12 cellular contexts compared by ENCODE assay signal in the genomic region with DNA sequence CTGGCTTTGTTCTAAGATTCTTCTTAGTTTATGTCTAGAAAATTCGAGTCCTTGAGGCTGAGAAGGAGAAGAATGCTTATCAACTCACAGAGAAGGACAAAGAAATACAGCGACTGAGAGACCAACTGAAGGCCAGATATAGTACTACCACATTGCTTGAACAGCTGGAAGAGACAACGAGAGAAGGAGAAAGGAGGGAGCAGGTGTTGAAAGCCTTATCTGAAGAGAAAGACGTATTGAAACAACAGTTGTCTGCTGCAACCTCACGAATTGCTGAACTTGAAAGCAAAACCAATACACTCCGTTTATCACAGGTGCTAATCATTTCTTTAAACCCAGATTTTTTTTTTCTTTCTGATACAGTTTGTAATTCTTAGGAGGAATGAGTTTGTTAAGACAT. TPM values are rescaled to one million over a fixed set of nuclear protein-coding genes. Genes with fewer than 3 reads are reported as not detected.
A peak's percentile ranks its signal among the peaks of the same experiment; 100 is the strongest.
DNase-seq lines count a peak whose midpoint lies in the region; ATAC-seq, FAIRE-seq and TF ChIP-seq lines count a peak whose summit lies in the region.
"Had no signal": no experiment of that assay in that cellular context is flagged by ENCODE, and none has a peak within 500 bp of the region (broad histone marks: within the 10 kb centered on the region; RNA-seq: fewer than 3 reads in every experiment).

No MANE protein-coding gene starts in this region.

- ATAC-seq in GM19025 (IDR thresholded peaks at IDR 0.05; ENCODE audit: low read depth, unreplicated experiment) (peak; percentile 73), HG02870 (IDR thresholded peaks at IDR 0.05; ENCODE audit: unreplicated experiment) (peak; percentile 94), T-helper 17 cell (peak; percentile 40), GM19397 (IDR thresholded peaks at IDR 0.05; ENCODE audit: unreplicated experiment) (no peak)
- ATAC-seq: heart left ventricle had no signal

- H3K36me3 ChIP-seq in breast epithelium: no peaks in the 10 kb centered on the region
- H3K36me3 ChIP-seq: heart left ventricle, tibial nerve had no signal

- TF ChIP-seq POLR2A in breast epithelium (IDR thresholded peaks at IDR 0.05): no peak

- peak overlapping the region; percentile 80 for H3K4me3 Mint-ChIP-seq in T-helper 17 cell
- no peak overlapping the region for H3K4me3 Mint-ChIP-seq in type B pancreatic cell
- H3K4me3 Mint-ChIP-seq: H9 had no signal

- no peak overlapping the region for H3K27ac ChIP-seq in breast epithelium
- H3K27ac ChIP-seq: heart left ventricle, tibial nerve had no signal

- H3K27me3 Mint-ChIP-seq in T-helper 17 cell (no peaks in the 10 kb centered on the region), type B pancreatic cell (no peaks in the 10 kb centered on the region)

- H3K36me3 Mint-ChIP-seq in T-helper 17 cell (ENCODE audit: low read depth) (no peaks in the 10 kb centered on the region), type B pancreatic cell (peaks cover 7% of the 10 kb centered on the region)

- DNase-seq in D721Med (ENCODE audit: insufficient read length, low spot score) (no peak), T-helper 17 cell (no peak), type B pancreatic cell (ENCODE audit: extremely low spot score, unreplicated experiment) (no peak), GF-D8 (lab: John Stamatoyannopoulos, UW) (no peak), breast epithelium (ENCODE audit: low spot score in 2 of 2) (no peak)
- DNase-seq: H9, heart left ventricle had no signal

- H3K27me3 ChIP-seq in breast epithelium: no peaks in the 10 kb centered on the region
- H3K27me3 ChIP-seq: heart left ventricle, tibial nerve had no signal

- TF ChIP-seq CTCF in D721Med (IDR thresholded peaks at IDR 0.05; ENCODE audit: insufficient read depth, missing control alignments) (no peak), type B pancreatic cell (conservative IDR thresholded peaks at IDR 0.05) (no peak), breast epithelium (IDR thresholded peaks at IDR 0.05) (no peak)

- H3K4me1 ChIP-seq in breast epithelium: no peaks in the 10 kb centered on the region
- H3K4me1 ChIP-seq: tibial nerve had no signal

- intact Hi-C loops in breast epithelium (cut with DNase I; ENCODE audit: low total_unique reads): no loop called here

- no peak overlapping the region for H3K4me3 ChIP-seq in breast epithelium
- H3K4me3 ChIP-seq: heart left ventricle, tibial nerve had no signal

- peak; percentile 64 for FAIRE-seq in D721Med (lab: Jason Lieb, UNC)
- FAIRE-seq: bronchial epithelial cell had no signal

- peaks cover 23% of the 10 kb centered on the region for H3K4me1 Mint-ChIP-seq in T-helper 17 cell
- peaks cover 11% of the 10 kb centered on the region for H3K4me1 Mint-ChIP-seq in type B pancreatic cell (ENCODE audit: unreplicated experiment)

- no peaks in the 10 kb centered on the region for H3K9me3 Mint-ChIP-seq in type B pancreatic cell
- H3K9me3 Mint-ChIP-seq: H9 had no signal

- H3K27ac Mint-ChIP-seq in T-helper 17 cell: peak overlapping the region; percentile 70
- no peak overlapping the region for H3K27ac Mint-ChIP-seq in type B pancreatic cell
- H3K27ac Mint-ChIP-seq: H9 had no signal

- H3K9me3 ChIP-seq in T-helper 17 cell (ENCODE audit: control insufficient read depth, low read length, poor library complexity, severe bottlenecking) (no peaks in the 10 kb centered on the region), breast epithelium (no peaks in the 10 kb centered on the region)
- H3K9me3 ChIP-seq: heart left ventricle, tibial nerve had no signal

RNA-seq across cellular contexts. Expression of a gene that starts 6.7 kb away (rescaled TPM):
- under 1 TPM; 0.27 to 0.63 TPM for total RNA-seq in T-helper 17 cell
- total RNA-seq in type B pancreatic cell (ENCODE audit: low replicate concordance): 7.4 and 14.8 TPM in 2 replicates
- total RNA-seq in breast epithelium: 1 to 10 TPM in 1 of 3 donors, under 1 TPM in 2; 0.33 to 2.1 (median 0.73) TPM

RNA-seq across cellular contexts. Expression of a gene that starts 20.9 kb away (rescaled TPM):
- 1 to 10 TPM in 1 of 2 donors, under 1 TPM in 1; 0.81 to 1.6 TPM for total RNA-seq in T-helper 17 cell
- total RNA-seq in type B pancreatic cell (ENCODE audit: low replicate concordance): 49.4 and 79.8 TPM in 2 replicates
- 100 to 1,000 TPM; 118 to 131 (median 130) TPM for total RNA-seq in breast epithelium

Comparison
In these comparisons a context has a peak if more than half of its experiments do, and no peak if none do; other contexts are left out.
1. RNA of a gene that starts 20.9 kb away (total RNA-seq): 118 to 131 TPM in breast epithelium and 49.4 to 79.8 TPM in type B pancreatic cell; 0.81 to 1.6 TPM in T-helper 17 cell; every median in the first group is over 10 times any median in the second.